8 cellular contexts compared by ENCODE assay signal in genomic region chr15:66907826-66908502, GRCh38.
DNase-seq lines count a peak whose midpoint lies in the region; ATAC-seq and TF ChIP-seq lines count a peak whose summit lies in the region.

No MANE protein-coding gene starts in this region.

- intact Hi-C loops in posterior vena cava (cut with DNase I), result no loop called here
- intact Hi-C loops in activated T-helper 2 cell treated with anti-CD3 and anti-CD28 coated beads, Interferon-gamma antibody, Interleukin-2, Interleukin-4, amounts not matched to agents 10 μg/mL and 5 μg/mL and 100 μg/mL, durations not matched to agents 14 hours and 24 hours and 36 hours (cut with micrococcal nuclease), result no loop called here

- H3K4me3 Mint-ChIP-seq in activated T-helper 2 cell treated with anti-CD3 and anti-CD28 coated beads, Interferon-gamma antibody, Interleukin-2, Interleukin-4, amounts not matched to agents 10 μg/mL and 5 μg/mL and 100 μg/mL, durations not matched to agents 14 hours and 24 hours and 36 hours (ENCODE audit: low read depth), result no peak overlapping the region

- TF ChIP-seq CTCF in fibroblast of the aortic adventitia (IDR thresholded peaks at IDR 0.05; ENCODE audit: insufficient read depth, low read length), result no peak

- no peaks in the 10 kb centered on the region for H3K36me3 Mint-ChIP-seq in activated T-helper 2 cell treated with anti-CD3 and anti-CD28 coated beads, Interferon-gamma antibody, Interleukin-2, Interleukin-4, amounts not matched to agents 10 μg/mL and 5 μg/mL and 100 μg/mL, durations not matched to agents 14 hours and 24 hours and 36 hours (ENCODE audit: low read depth)

- H3K4me3 ChIP-seq in fibroblast of the aortic adventitia (ENCODE audit: low read depth, low read length), result no peak overlapping the region

- no peaks in the 10 kb centered on the region for H3K9me3 Mint-ChIP-seq in activated T-helper 2 cell treated with anti-CD3 and anti-CD28 coated beads, Interferon-gamma antibody, Interleukin-2, Interleukin-4, amounts not matched to agents 10 μg/mL and 5 μg/mL and 100 μg/mL, durations not matched to agents 14 hours and 24 hours and 36 hours

- no peak for ATAC-seq in HG03442 (IDR thresholded peaks at IDR 0.05; ENCODE audit: unreplicated experiment)
- no peak for ATAC-seq in HG03095 (IDR thresholded peaks at IDR 0.05; ENCODE audit: unreplicated experiment)

- H3K27me3 Mint-ChIP-seq in activated T-helper 2 cell treated with anti-CD3 and anti-CD28 coated beads, Interferon-gamma antibody, Interleukin-2, Interleukin-4, amounts not matched to agents 10 μg/mL and 5 μg/mL and 100 μg/mL, durations not matched to agents 14 hours and 24 hours and 36 hours (ENCODE audit: low read depth), result peaks cover 7% of the 10 kb centered on the region

- DNase-seq in DMS 273 treated with DMSO at 0.1 percent for 48 hours (lab: John Stamatoyannopoulos, UW) (peak; percentile 72), NOMO-1 treated with dmso at 0.1 percent for 144 hours (lab: John Stamatoyannopoulos, UW; ENCODE audit: unreplicated experiment) (peak; percentile 96), fibroblast of the aortic adventitia (ENCODE audit: low read depth) (peak; percentile 58), posterior vena cava (ENCODE audit: low spot score) (peak; percentile 85), glomerular visceral epithelial cell (ENCODE audit: extremely low spot score) (no peak)
- DNase-seq in activated T-helper 2 cell treated with anti-CD3 and anti-CD28 coated beads, Interferon-gamma antibody, Interleukin-2, Interleukin-4, amounts not matched to agents 10 μg/mL and 5 μg/mL and 100 μg/mL, durations not matched to agents 14 hours and 24 hours and 36 hours (ENCODE audit: low spot score), result no peak

- H3K4me1 Mint-ChIP-seq in activated T-helper 2 cell treated with anti-CD3 and anti-CD28 coated beads, Interferon-gamma antibody, Interleukin-2, Interleukin-4, amounts not matched to agents 10 μg/mL and 5 μg/mL and 100 μg/mL, durations not matched to agents 14 hours and 24 hours and 36 hours (ENCODE audit: low read depth), result peaks cover 29% of the 10 kb centered on the region

- no peak overlapping the region for H3K27ac Mint-ChIP-seq in activated T-helper 2 cell treated with anti-CD3 and anti-CD28 coated beads, Interferon-gamma antibody, Interleukin-2, Interleukin-4, amounts not matched to agents 10 μg/mL and 5 μg/mL and 100 μg/mL, durations not matched to agents 14 hours and 24 hours and 36 hours

Comparison
In these comparisons a context has a peak if more than half of its experiments do, and no peak if none do; other contexts are left out.
1. DNase-seq: peak in DMS 273 treated with DMSO at 0.1 percent for 48 hours (single experiment), NOMO-1 treated with dmso at 0.1 percent for 144 hours (single experiment), fibroblast of the aortic adventitia (single experiment) and posterior vena cava (single experiment); none in activated T-helper 2 cell treated with anti-CD3 and anti-CD28 coated beads, Interferon-gamma antibody, Interleukin-2, Interleukin-4, amounts not matched to agents 10 μg/mL and 5 μg/mL and 100 μg/mL, durations not matched to agents 14 hours and 24 hours and 36 hours (single experiment) and glomerular visceral epithelial cell (single experiment).